In the genomic region with DNA sequence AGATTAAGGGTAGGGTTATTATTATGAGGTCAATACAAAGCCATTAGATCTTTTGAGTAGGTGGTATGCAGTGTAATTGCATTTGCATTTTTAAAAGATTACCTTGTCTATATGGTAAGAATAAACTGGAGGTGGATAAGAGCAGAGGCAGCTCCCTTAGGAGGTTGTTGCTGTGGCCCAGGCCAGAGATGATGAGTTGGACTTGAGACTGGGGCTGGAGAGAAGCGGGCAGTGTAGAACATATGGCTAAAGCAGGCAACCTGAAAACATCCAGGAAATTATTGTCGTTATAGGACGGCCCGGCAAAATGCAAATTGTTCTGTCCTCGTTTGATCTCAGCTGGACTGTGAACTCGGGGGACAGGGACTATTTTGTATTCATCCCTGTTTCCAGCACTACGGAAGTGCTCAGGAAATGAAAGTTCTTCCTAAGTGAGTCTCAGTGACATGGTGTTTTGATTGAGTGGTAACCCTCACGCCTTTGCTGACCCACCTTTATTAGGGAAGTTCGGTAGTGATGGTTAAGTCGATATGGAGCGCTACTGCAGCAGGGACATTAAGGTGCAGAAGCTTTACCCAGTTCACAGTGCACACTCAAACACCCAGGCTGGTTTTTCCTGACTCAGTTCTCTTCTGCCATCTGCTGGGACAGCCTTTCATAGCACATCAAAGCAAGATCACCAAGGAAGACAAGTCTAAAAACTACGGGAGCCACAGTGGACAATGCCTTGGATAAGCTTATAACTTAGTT, we compare ENCODE assay signal across 8 cellular contexts. TPM values are rescaled to one million over a fixed set of nuclear protein-coding genes. Genes with fewer than 3 reads are reported as not detected.
DNase-seq lines count a peak whose midpoint lies in the region; ATAC-seq, FAIRE-seq and TF ChIP-seq lines count a peak whose summit lies in the region.

No MANE protein-coding gene starts in this region.

- no peak for TF ChIP-seq EP300 in ovary (IDR thresholded peaks at IDR 0.05)

- H3K4me2 ChIP-seq in OCI-LY1 (ENCODE audit: low read length): no peak overlapping the region

- H3K27ac ChIP-seq in OCI-LY1 (ENCODE audit: low read depth, low read length, poor library complexity, severe bottlenecking) (no peak overlapping the region), foreskin keratinocyte (no peak overlapping the region), ovary (no peak overlapping the region)

- DNase-seq in D721Med (ENCODE audit: insufficient read length, low spot score) (peak; percentile 39), HUDEP-2 (lab: John Stamatoyannopoulos, UW; ENCODE audit: unreplicated experiment in 76 of 76) (peak in 57 of 76 experiments; percentile 5 to 77 (median 44)), foreskin keratinocyte (peak; percentile 26 to 57), ovary (peak in 4 of 5 donors; percentile 27 to 63 (median 38)), cortex of kidney (lab: John Stamatoyannopoulos, UW) (no peak)
- DNase-seq in activated naive CD4-positive, alpha-beta T cell treated with Interleukin-2 at 50 U/mL for 16 hours: peak; percentile 58

- H3K4me1 ChIP-seq in OCI-LY1 (ENCODE audit: insufficient read depth, low read length, severe bottlenecking) (no peaks in the 10 kb centered on the region), foreskin keratinocyte (no peaks in the 10 kb centered on the region), ovary (ENCODE audit: insufficient read depth) (no peaks in the 10 kb centered on the region)

- H3F3A ChIP-seq in OCI-LY1 (ENCODE audit: insufficient read depth, low read length): no peaks in the 10 kb centered on the region

- no peak overlapping the region for H3K9ac ChIP-seq in OCI-LY1 (ENCODE audit: low read length)

- peak; percentile 85 for TF ChIP-seq CTCF in D721Med (IDR thresholded peaks at IDR 0.05; ENCODE audit: insufficient read depth, missing control alignments)
- TF ChIP-seq CTCF in OCI-LY1 (IDR thresholded peaks at IDR 0.05; ENCODE audit: low read length): peak; percentile 70
- TF ChIP-seq CTCF in foreskin keratinocyte (conservative IDR thresholded peaks at IDR 0.05): peak; percentile 80
- TF ChIP-seq CTCF in ovary (IDR thresholded peaks at IDR 0.05): peak in 1 of 3 donors; percentile 29

- H3K27me3 ChIP-seq in OCI-LY1 (ENCODE audit: insufficient read depth, low read length) (0 out of 2 replicates have a peak, but pooled peaks cover 4% of the 10 kb centered on the region), foreskin keratinocyte (peaks cover 13% of the 10 kb centered on the region), ovary (no peaks in the 10 kb centered on the region)

- H2AFZ ChIP-seq in OCI-LY1 (ENCODE audit: low read length): no peak overlapping the region

- H3K9me3 ChIP-seq in OCI-LY1 (ENCODE audit: low read length) (no peaks in the 10 kb centered on the region), ovary (no peaks in the 10 kb centered on the region)

- ATAC-seq in GM19468 (IDR thresholded peaks at IDR 0.05; ENCODE audit: extremely low read depth, unreplicated experiment): peak; percentile 45
- peak; percentile 85 for ATAC-seq in foreskin keratinocyte

- WGBS in ovary, 3 donors: 17 to 25% (median 18%) methylated on average over 12 of the region's 12 CpGs

- FAIRE-seq in D721Med (lab: Jason Lieb, UNC): no peak

- no peaks in the 10 kb centered on the region for H3K79me2 ChIP-seq in OCI-LY1 (ENCODE audit: insufficient read depth, low read length)

- intact Hi-C loops in ovary (cut with DNase I): no loop called here

- TF ChIP-seq POLR2A in ovary (IDR thresholded peaks at IDR 0.05): no peak

- H3K36me3 ChIP-seq in OCI-LY1 (ENCODE audit: insufficient read depth, low read length): no peaks in the 10 kb centered on the region
- no peaks in the 10 kb centered on the region for H3K36me3 ChIP-seq in ovary

- no peaks in the 10 kb centered on the region for H3K9me2 ChIP-seq in OCI-LY1 (ENCODE audit: low read depth, low read length)

- H4K20me1 ChIP-seq in OCI-LY1 (ENCODE audit: insufficient read depth, low read length): no peaks in the 10 kb centered on the region

- H3K4me3 ChIP-seq in OCI-LY1 (ENCODE audit: low read depth, low read length, poor library complexity, severe bottlenecking): no peak overlapping the region
- H3K4me3 ChIP-seq in ovary: no peak overlapping the region

RNA-seq across cellular contexts. Expression of a gene that starts 27.2 kb away (rescaled TPM):
- total RNA-seq in foreskin keratinocyte (15.3 and 15.8 TPM in 2 replicates), ovary (10 to 100 TPM in 6 of 7 donors, 1 to 10 TPM in 1; 8.5 to 17.4 (median 13.2) TPM)
- polyA plus RNA-seq in foreskin keratinocyte (14.8 and 19.0 TPM in 2 replicates), ovary (10 to 100 TPM in 1 of 2 donors, 1 to 10 TPM in 1; 9.2 to 14.0 TPM)

RNA-seq across cellular contexts. Expression of a gene that starts 50.5 kb away (rescaled TPM):
- total RNA-seq in foreskin keratinocyte (not detected in 2 replicates), ovary (1 to 10 TPM in 1 of 7 donors, under 1 TPM in 5, not detected in 1; 0.11 to 1.3 (median 0.22) TPM)
- polyA plus RNA-seq in foreskin keratinocyte (not detected in 2 replicates), ovary (under 1 TPM; 0.10 to 0.93 TPM)

RNA-seq across cellular contexts. Expression of a gene that starts 55.2 kb away (rescaled TPM):
- total RNA-seq in foreskin keratinocyte: 136 and 183 TPM in 2 replicates
- polyA plus RNA-seq in foreskin keratinocyte: 112 and 147 TPM in 2 replicates
- total RNA-seq in ovary: 1 to 10 TPM; 5.7 to 9.2 (median 6.8) TPM
- 10 to 100 TPM in 1 of 2 donors, 1 to 10 TPM in 1; 6.5 to 13.2 TPM for polyA plus RNA-seq in ovary

Comparison
In these comparisons a context has a peak if more than half of its experiments do, and no peak if none do; other contexts are left out.
1. RNA of a gene that starts 55.2 kb away (total RNA-seq): 136 to 183 TPM in foreskin keratinocyte; 5.7 to 9.2 TPM in ovary; every median in the first group is over 10 times any median in the second.